In genomic region chr1:173422456-173422976, GRCh38 we compare ENCODE assay signal across 1 cellular context.
TF ChIP-seq lines count a peak whose summit lies in the region.

No MANE protein-coding gene starts in this region.

TF ChIP-seq in H1, 55 proteins besides CTCF, POLR2A, EP300 and RAD21 (continued from another document):
- TF ChIP-seq EZH2 (IDR thresholded peaks at IDR 0.05; ENCODE audit: low read depth, low read length, severe bottlenecking) (no peak), SRF (IDR thresholded peaks at IDR 0.05; ENCODE audit: low read depth, low read length) (no peak), YY1 (IDR thresholded peaks at IDR 0.05; ENCODE audit: low read depth, low read length) (no peak), BRCA1 (IDR thresholded peaks at IDR 0.05; ENCODE audit: low read depth, low read length) (no peak), TBP (IDR thresholded peaks at IDR 0.05; ENCODE audit: low read depth, low read length) (no peak), CBX8 (IDR thresholded peaks at IDR 0.05; ENCODE audit: borderline replicate concordance, low read depth, low read length) (no peak), CHD2 (IDR thresholded peaks at IDR 0.05; ENCODE audit: low read length) (no peak), BCL11A (IDR thresholded peaks at IDR 0.05; ENCODE audit: low read depth in 2 of 2, low read length in 2 of 2) (no peak)
